1 cellular context compared by ENCODE assay signal in genomic region chr17:6677158-6677831, GRCh38.
TF ChIP-seq lines count a peak whose summit lies in the region.

No MANE protein-coding gene starts in this region.

TF ChIP-seq in HepG2, 621 proteins besides CTCF, POLR2A, EP300 and RAD21 (continues in another document):
- TF ChIP-seq NFE2 (CRISPR knock-in tag; IDR thresholded peaks at IDR 0.05) (no peak), SUZ12 (IDR thresholded peaks at IDR 0.05; ENCODE audit: low read depth, low read length) (no peak), TOPORS (CRISPR knock-in tag; IDR thresholded peaks at IDR 0.05) (no peak), NRL (CRISPR knock-in tag; IDR thresholded peaks at IDR 0.05; ENCODE audit: borderline replicate concordance) (no peak), RARA (CRISPR knock-in tag; IDR thresholded peaks at IDR 0.05) (no peak), KLF6 (CRISPR knock-in tag; IDR thresholded peaks at IDR 0.05) (0 out of 2 replicates have a peak, but pooled peaks have one; percentile 26), ARID5B (CRISPR knock-in tag; IDR thresholded peaks at IDR 0.05) (peak; percentile 14; the same call in 1 of the 2 replicates), MAF1 (CRISPR knock-in tag; IDR thresholded peaks at IDR 0.05; ENCODE audit: borderline replicate concordance) (no peak), ZNF788 (CRISPR knock-in tag; IDR thresholded peaks at IDR 0.05; ENCODE audit: borderline replicate concordance) (peak; percentile 47; the same call in 1 of the 2 replicates), KAT8 (CRISPR knock-in tag; IDR thresholded peaks at IDR 0.05) (peak; percentile 23; the same call in 1 of the 2 replicates), ZSCAN9 (CRISPR knock-in tag; IDR thresholded peaks at IDR 0.05; ENCODE audit: borderline replicate concordance) (no peak), REXO4 (CRISPR knock-in tag; IDR thresholded peaks at IDR 0.05; ENCODE audit: borderline replicate concordance) (no peak), ZSCAN12 (CRISPR knock-in tag; IDR thresholded peaks at IDR 0.05) (no peak), ZZZ3 (CRISPR knock-in tag; IDR thresholded peaks at IDR 0.05; ENCODE audit: borderline replicate concordance) (no peak), ZNF570 (CRISPR knock-in tag; IDR thresholded peaks at IDR 0.05; ENCODE audit: borderline replicate concordance) (no peak), POLR2AphosphoS5 (IDR thresholded peaks at IDR 0.05; ENCODE audit: low read depth, low read length) (no peak), ZNF879 (CRISPR knock-in tag; IDR thresholded peaks at IDR 0.05) (no peak), NFKBIZ (CRISPR knock-in tag; IDR thresholded peaks at IDR 0.05) (no peak), PRMT3 (CRISPR knock-in tag; IDR thresholded peaks at IDR 0.05; ENCODE audit: borderline replicate concordance, low read depth) (no peak), RBM22 (optimal IDR thresholded peaks at IDR 0.05; ENCODE audit: low read length) (no peak), ZNF598 (CRISPR knock-in tag; IDR thresholded peaks at IDR 0.05; ENCODE audit: borderline replicate concordance) (no peak), HNF4A (CRISPR knock-in tag; IDR thresholded peaks at IDR 0.05) (peak; percentile 75), ZBTB7B (CRISPR knock-in tag; IDR thresholded peaks at IDR 0.05) (peak; percentile 55; the same call in 1 of the 2 replicates), ZHX1 (CRISPR knock-in tag; IDR thresholded peaks at IDR 0.05; ENCODE audit: low read depth) (no peak), MXD3 (CRISPR knock-in tag; IDR thresholded peaks at IDR 0.05) (0 out of 2 replicates have a peak, but pooled peaks have one; percentile 54), ZSCAN30 (CRISPR knock-in tag; IDR thresholded peaks at IDR 0.05) (no peak), GRHL1 (CRISPR knock-in tag; conservative IDR thresholded peaks at IDR 0.05) (no peak), ZBTB38 (CRISPR knock-in tag; IDR thresholded peaks at IDR 0.05) (peak; percentile 73; the same call in 1 of the 2 replicates), PPARG (CRISPR knock-in tag; conservative IDR thresholded peaks at IDR 0.05) (no peak), HMGA1 (CRISPR knock-in tag; conservative IDR thresholded peaks at IDR 0.05) (no peak), ZSCAN31 (CRISPR knock-in tag; IDR thresholded peaks at IDR 0.05; ENCODE audit: low read depth) (peak; percentile 47; the same call in 1 of the 2 replicates), MTA1 (CRISPR knock-in tag; IDR thresholded peaks at IDR 0.05; ENCODE audit: borderline replicate concordance) (peak; percentile 26; the same call in 1 of the 2 replicates), HMGXB4 (CRISPR knock-in tag; IDR thresholded peaks at IDR 0.05; ENCODE audit: borderline replicate concordance in 1 of 2, low read depth in 1 of 2) (peak in 1 of 2 experiments; percentile 20; a peak in 1 of 4 replicates), WIZ (CRISPR knock-in tag; IDR thresholded peaks at IDR 0.05) (no peak), AGO2 (optimal IDR thresholded peaks at IDR 0.05; ENCODE audit: low read depth, low read length) (no peak), NFE2L2 (IDR thresholded peaks at IDR 0.05; ENCODE audit: low read length) (no peak), HNRNPL (IDR thresholded peaks at IDR 0.05; ENCODE audit: low read depth, low read length) (peak; percentile 15; the same call in 1 of the 2 replicates), GATAD2A (CRISPR knock-in tag; IDR thresholded peaks at IDR 0.05) (0 out of 2 replicates have a peak, but pooled peaks have one; percentile 14), ZNF496 (CRISPR knock-in tag; IDR thresholded peaks at IDR 0.05; ENCODE audit: insufficient replicate concordance) (no peak)
- TF ChIP-seq, protein P1, sequence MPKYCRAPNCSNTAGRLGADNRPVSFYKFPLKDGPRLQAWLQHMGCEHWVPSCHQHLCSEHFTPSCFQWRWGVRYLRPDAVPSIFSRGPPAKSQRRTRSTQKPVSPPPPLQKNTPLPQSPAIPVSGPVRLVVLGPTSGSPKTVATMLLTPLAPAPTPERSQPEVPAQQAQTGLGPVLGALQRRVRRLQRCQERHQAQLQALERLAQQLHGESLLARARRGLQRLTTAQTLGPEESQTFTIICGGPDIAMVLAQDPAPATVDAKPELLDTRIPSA (CRISPR knock-in tag; IDR thresholded peaks at IDR 0.05; ENCODE audit: borderline replicate concordance) = no peak
- TF ChIP-seq, protein P2, sequence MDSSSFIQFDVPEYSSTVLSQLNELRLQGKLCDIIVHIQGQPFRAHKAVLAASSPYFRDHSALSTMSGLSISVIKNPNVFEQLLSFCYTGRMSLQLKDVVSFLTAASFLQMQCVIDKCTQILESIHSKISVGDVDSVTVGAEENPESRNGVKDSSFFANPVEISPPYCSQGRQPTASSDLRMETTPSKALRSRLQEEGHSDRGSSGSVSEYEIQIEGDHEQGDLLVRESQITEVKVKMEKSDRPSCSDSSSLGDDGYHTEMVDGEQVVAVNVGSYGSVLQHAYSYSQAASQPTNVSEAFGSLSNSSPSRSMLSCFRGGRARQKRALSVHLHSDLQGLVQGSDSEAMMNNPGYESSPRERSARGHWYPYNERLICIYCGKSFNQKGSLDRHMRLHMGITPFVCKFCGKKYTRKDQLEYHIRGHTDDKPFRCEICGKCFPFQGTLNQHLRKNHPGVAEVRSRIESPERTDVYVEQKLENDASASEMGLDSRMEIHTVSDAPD (CRISPR knock-in tag; IDR thresholded peaks at IDR 0.05) = no peak
- TF ChIP-seq, protein P3, sequence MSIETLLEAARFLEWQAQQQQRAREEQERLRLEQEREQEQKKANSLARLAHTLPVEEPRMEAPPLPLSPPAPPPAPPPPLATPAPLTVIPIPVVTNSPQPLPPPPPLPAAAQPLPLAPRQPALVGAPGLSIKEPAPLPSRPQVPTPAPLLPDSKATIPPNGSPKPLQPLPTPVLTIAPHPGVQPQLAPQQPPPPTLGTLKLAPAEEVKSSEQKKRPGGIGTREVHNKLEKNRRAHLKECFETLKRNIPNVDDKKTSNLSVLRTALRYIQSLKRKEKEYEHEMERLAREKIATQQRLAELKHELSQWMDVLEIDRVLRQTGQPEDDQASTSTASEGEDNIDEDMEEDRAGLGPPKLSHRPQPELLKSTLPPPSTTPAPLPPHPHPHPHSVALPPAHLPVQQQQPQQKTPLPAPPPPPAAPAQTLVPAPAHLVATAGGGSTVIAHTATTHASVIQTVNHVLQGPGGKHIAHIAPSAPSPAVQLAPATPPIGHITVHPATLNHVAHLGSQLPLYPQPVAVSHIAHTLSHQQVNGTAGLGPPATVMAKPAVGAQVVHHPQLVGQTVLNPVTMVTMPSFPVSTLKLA (IDR thresholded peaks at IDR 0.05) = no peak
- TF ChIP-seq, protein P4, sequence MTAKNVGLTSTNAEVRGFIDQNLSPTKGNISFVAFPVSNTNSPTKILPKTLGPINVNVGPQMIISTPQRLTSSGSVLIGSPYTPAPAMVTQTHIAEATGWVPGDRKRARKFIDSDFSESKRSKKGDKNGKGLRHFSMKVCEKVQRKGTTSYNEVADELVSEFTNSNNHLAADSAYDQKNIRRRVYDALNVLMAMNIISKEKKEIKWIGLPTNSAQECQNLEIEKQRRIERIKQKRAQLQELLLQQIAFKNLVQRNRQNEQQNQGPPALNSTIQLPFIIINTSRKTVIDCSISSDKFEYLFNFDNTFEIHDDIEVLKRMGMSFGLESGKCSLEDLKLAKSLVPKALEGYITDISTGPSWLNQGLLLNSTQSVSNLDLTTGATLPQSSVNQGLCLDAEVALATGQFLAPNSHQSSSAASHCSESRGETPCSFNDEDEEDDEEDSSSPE (CRISPR knock-in tag; IDR thresholded peaks at IDR 0.05) = no peak
- TF ChIP-seq, protein P5, sequence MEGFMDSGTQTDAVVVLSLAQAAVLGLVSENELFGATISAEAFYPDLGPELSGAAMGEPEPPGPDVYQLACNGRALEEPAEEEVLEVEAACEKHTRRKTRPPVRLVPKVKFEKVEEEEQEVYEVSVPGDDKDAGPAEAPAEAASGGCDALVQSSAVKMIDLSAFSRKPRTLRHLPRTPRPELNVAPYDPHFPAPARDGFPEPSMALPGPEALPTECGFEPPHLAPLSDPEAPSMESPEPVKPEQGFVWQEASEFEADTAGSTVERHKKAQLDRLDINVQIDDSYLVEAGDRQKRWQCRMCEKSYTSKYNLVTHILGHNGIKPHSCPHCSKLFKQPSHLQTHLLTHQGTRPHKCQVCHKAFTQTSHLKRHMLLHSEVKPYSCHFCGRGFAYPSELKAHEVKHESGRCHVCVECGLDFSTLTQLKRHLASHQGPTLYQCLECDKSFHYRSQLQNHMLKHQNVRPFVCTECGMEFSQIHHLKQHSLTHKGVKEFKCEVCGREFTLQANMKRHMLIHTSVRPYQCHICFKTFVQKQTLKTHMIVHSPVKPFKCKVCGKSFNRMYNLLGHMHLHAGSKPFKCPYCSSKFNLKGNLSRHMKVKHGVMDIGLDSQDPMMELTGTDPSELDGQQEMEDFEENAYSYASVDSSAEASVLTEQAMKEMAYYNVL (CRISPR knock-in tag; IDR thresholded peaks at IDR 0.05; ENCODE audit: borderline replicate concordance) = peak; percentile 61; the same call in 1 of the 2 replicates
- TF ChIP-seq, protein P6, sequence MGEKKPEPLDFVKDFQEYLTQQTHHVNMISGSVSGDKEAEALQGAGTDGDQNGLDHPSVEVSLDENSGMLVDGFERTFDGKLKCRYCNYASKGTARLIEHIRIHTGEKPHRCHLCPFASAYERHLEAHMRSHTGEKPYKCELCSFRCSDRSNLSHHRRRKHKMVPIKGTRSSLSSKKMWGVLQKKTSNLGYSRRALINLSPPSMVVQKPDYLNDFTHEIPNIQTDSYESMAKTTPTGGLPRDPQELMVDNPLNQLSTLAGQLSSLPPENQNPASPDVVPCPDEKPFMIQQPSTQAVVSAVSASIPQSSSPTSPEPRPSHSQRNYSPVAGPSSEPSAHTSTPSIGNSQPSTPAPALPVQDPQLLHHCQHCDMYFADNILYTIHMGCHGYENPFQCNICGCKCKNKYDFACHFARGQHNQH (CRISPR knock-in tag; IDR thresholded peaks at IDR 0.05) = 0 out of 2 replicates have a peak, but pooled peaks have one; percentile 13
